In the genomic region with DNA sequence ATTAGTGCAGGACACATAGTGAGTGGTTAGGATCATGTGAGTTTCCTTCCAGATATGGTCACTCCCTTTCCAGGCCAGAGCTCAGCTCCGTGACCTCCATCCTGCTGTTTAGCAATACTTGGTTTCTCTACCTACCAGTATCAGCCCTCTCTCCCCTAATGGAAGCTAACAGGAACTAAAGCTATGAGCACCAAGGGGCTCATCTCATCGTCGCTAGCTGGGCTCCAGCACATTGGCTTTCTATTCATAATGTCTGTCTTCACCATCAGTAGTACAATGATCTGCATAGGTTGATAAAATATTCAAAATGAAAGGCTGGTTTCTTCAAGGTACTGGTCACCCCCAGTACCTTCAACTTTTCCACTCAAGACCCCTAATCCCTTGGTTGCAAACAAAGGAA, we compare ENCODE assay signal across 19 cellular contexts. TPM values are rescaled to one million over a fixed set of nuclear protein-coding genes. Genes with fewer than 3 reads are reported as not detected.
DNase-seq lines count a peak whose midpoint lies in the region; ATAC-seq, FAIRE-seq and TF ChIP-seq lines count a peak whose summit lies in the region.
"Had no signal": no experiment of that assay in that cellular context is flagged by ENCODE, and none has a peak within 500 bp of the region (broad histone marks: within the 10 kb centered on the region; RNA-seq: fewer than 3 reads in every experiment).

No MANE protein-coding gene starts in this region.

- TF ChIP-seq POLR2A in thyroid gland (IDR thresholded peaks at IDR 0.05) (no peak), tibial nerve (IDR thresholded peaks at IDR 0.05) (no peak)

- H3K4me3 ChIP-seq in bronchial epithelial cell (ENCODE audit: low read depth, low read length), result no peak overlapping the region
- no peak overlapping the region for H3K4me3 ChIP-seq in lower lobe of right lung
- no peak overlapping the region for H3K4me3 ChIP-seq in thyroid gland (replicated peaks in 1 of 3)
- H3K4me3 ChIP-seq in tibial nerve, result no peak overlapping the region
- H3K4me3 ChIP-seq: HAP-1 had no signal

- peak overlapping the region; percentile 46 for H3K27ac ChIP-seq in lower lobe of right lung
- H3K27ac ChIP-seq in thyroid gland, result peak overlapping the region in 2 of 3 donors; percentile 75 to 86
- H3K27ac ChIP-seq in tibial nerve, result peak overlapping the region in 1 of 4 donors; percentile 71
- H3K27ac ChIP-seq: KMS-11 had no signal

- no peak for ATAC-seq in lower lobe of right lung
- ATAC-seq in HG02763 (IDR thresholded peaks at IDR 0.05; ENCODE audit: unreplicated experiment), result no peak
- no peak for ATAC-seq in GM19328 (IDR thresholded peaks at IDR 0.05; ENCODE audit: unreplicated experiment)

- H3K9me3 ChIP-seq in lower lobe of right lung, result no peaks in the 10 kb centered on the region
- no peaks in the 10 kb centered on the region for H3K9me3 ChIP-seq in thyroid gland
- H3K9me3 ChIP-seq in tibial nerve, result no peaks in the 10 kb centered on the region
- H3K9me3 ChIP-seq: BE2C, HAP-1 had no signal

- no peak for TF ChIP-seq CTCF in bronchial epithelial cell (IDR thresholded peaks at IDR 0.05; ENCODE audit: insufficient read depth, low read length, severe bottlenecking)
- no peak for TF ChIP-seq CTCF in lower lobe of right lung (IDR thresholded peaks at IDR 0.05)
- no peak for TF ChIP-seq CTCF in thyroid gland (IDR thresholded peaks at IDR 0.05)
- no peak for TF ChIP-seq CTCF in tibial nerve (IDR thresholded peaks at IDR 0.05)

- WGBS in thyroid gland, 2 donors, result 91 to 92% methylated on average over 3 of the region's 3 CpGs
- WGBS in tibial nerve, 2 donors, result 92 to 94% methylated on average over 3 of the region's 3 CpGs

- H3K4me1 ChIP-seq in lower lobe of right lung (peaks cover 18% of the 10 kb centered on the region), thyroid gland (peaks cover 14 to 27% of the 10 kb centered on the region in 2 donors), tibial nerve (peaks cover 0 to 40% (median 11%) of the 10 kb centered on the region in 4 donors)
- H3K4me1 ChIP-seq: BE2C had no signal

- intact Hi-C loops in lower lobe of right lung (cut with DNase I) (no loop called here), thyroid gland (cut with DNase I) (loop anchor here (5.0 kb wide), 1 partner anchor 163 kb away; no protein-coding TSS in a partner anchor)

- H3K27me3 ChIP-seq in bronchial epithelial cell (ENCODE audit: control insufficient read depth, insufficient read depth, low read length), result no peaks in the 10 kb centered on the region
- H3K27me3 ChIP-seq in lower lobe of right lung (ENCODE audit: low read depth), result no peaks in the 10 kb centered on the region
- no peaks in the 10 kb centered on the region for H3K27me3 ChIP-seq in thyroid gland
- H3K27me3 ChIP-seq in tibial nerve, result peaks cover 0 to 3% of the 10 kb centered on the region in 2 donors

- H3K36me3 ChIP-seq in bronchial epithelial cell (ENCODE audit: control insufficient read depth, insufficient read depth, low read length), result no peaks in the 10 kb centered on the region
- H3K36me3 ChIP-seq in lower lobe of right lung, result no peaks in the 10 kb centered on the region
- no peaks in the 10 kb centered on the region for H3K36me3 ChIP-seq in thyroid gland
- H3K36me3 ChIP-seq in tibial nerve, result no peaks in the 10 kb centered on the region
- H3K36me3 ChIP-seq: BE2C, HAP-1 had no signal

- no peak for DNase-seq in bronchial epithelial cell (ENCODE audit: low read depth)
- no peak for DNase-seq in lower lobe of right lung
- no peak for DNase-seq in thyroid gland
- DNase-seq in tibial nerve (ENCODE audit: low spot score in 2 of 2), result no peak
- DNase-seq: ACHN; BE2C; C1 segment of cervical spinal cord; CD4-positive, CD25-positive, alpha-beta regulatory T cell; CD8-positive, alpha-beta memory T cell; COR-L47; DMS 273 treated with DMSO at 0.1 percent for 48 hours; DMS53 had no signal

- no peak for TF ChIP-seq EP300 in tibial nerve (IDR thresholded peaks at IDR 0.05)

- peak; percentile 80 for FAIRE-seq in bronchial epithelial cell (lab: Jason Lieb, UNC)
- FAIRE-seq: A204.1, G401.6, GM12891 had no signal

RNA-seq across cellular contexts. Expression of gene GALNT18, which starts 2.4 kb away (rescaled TPM):
- total RNA-seq in bronchial epithelial cell (21.4 and 26.1 TPM in 2 replicates), lower lobe of right lung (46.4 TPM), thyroid gland (10 to 100 TPM; 60.7 to 93.8 (median 87.5) TPM), tibial nerve (10 to 100 TPM; 11.3 to 32.4 (median 23.9) TPM)
- total RNA-seq: CD4-positive, CD25-positive, alpha-beta regulatory T cell had no signal
